1 cellular context compared by ENCODE assay signal in the genomic region with DNA sequence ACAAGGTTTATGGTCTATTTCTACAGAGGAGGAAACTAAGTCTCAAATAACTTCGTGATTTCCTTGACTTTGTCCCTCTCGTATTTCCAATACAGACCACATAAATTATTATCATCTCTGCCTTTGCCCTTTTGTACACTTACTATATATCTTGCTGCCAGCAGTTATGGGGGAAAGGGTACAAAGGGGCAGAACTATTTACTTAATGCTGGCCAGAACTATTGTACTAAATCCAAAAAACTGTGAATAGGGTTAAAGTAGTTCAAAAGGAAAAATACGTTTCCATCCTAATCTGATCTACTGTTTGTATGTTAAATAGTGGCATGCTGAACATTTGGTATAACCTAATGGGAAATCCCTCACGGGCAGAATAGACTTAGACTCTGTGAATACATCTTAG.
TF ChIP-seq lines count a peak whose summit lies in the region.

No MANE protein-coding gene starts in this region.

TF ChIP-seq in HepG2, 621 proteins besides CTCF, POLR2A, EP300 and RAD21 (continued from another document):
- TF ChIP-seq, protein P1, sequence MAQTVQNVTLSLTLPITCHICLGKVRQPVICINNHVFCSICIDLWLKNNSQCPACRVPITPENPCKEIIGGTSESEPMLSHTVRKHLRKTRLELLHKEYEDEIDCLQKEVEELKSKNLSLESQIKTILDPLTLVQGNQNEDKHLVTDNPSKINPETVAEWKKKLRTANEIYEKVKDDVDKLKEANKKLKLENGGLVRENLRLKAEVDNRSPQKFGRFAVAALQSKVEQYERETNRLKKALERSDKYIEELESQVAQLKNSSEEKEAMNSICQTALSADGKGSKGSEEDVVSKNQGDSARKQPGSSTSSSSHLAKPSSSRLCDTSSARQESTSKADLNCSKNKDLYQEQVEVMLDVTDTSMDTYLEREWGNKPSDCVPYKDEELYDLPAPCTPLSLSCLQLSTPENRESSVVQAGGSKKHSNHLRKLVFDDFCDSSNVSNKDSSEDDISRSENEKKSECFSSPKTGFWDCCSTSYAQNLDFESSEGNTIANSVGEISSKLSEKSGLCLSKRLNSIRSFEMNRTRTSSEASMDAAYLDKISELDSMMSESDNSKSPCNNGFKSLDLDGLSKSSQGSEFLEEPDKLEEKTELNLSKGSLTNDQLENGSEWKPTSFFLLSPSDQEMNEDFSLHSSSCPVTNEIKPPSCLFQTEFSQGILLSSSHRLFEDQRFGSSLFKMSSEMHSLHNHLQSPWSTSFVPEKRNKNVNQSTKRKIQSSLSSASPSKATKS (CRISPR knock-in tag; IDR thresholded peaks at IDR 0.05): no peak
